Comparison of ENCODE assay signal across 24 cellular contexts in the genomic region with DNA sequence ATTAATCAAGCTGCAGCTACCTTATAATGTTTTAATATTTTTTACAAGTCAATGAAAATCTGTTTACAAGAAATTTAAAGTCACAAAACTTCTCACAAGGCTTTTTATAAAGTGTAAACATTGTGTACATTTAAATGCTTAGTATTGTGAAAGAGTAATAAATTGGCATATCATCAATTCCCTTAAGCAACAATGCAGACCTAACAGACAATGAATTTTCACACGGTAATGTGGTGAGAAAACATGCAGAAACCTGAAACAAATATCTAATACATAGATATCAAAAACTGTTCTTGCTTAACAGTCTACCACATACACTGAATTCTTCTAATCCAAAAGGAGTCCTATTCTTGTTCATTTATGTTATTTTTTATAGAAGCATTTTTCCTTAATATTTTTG.
DNase-seq lines count a peak whose midpoint lies in the region; ATAC-seq and TF ChIP-seq lines count a peak whose summit lies in the region.
"Had no signal": no experiment of that assay in that cellular context is flagged by ENCODE, and none has a peak within 500 bp of the region (broad histone marks: within the 10 kb centered on the region; RNA-seq: fewer than 3 reads in every experiment).

No MANE protein-coding gene starts in this region.

- no peaks in the 10 kb centered on the region for H3K36me3 ChIP-seq in breast epithelium
- H3K36me3 ChIP-seq in mammary epithelial cell (ENCODE audit: insufficient read depth, low read length): no peaks in the 10 kb centered on the region
- H3K36me3 ChIP-seq: BE2C, BLaER1 had no signal

- no peak overlapping the region for H3K4me3 Mint-ChIP-seq in MCF 10A (ENCODE audit: unreplicated experiment)
- H3K4me3 Mint-ChIP-seq: CD14-positive monocyte; CD4-positive, alpha-beta memory T cell; CD4-positive, CD25-positive, alpha-beta regulatory T cell; CD8-positive, alpha-beta memory T cell had no signal

- H3K27me3 ChIP-seq in breast epithelium (no peaks in the 10 kb centered on the region), mammary epithelial cell (ENCODE audit: insufficient read depth, low read length) (no peaks in the 10 kb centered on the region)
- H3K27me3 ChIP-seq: BE2C, BLaER1 had no signal

- H3K79me2 ChIP-seq in mammary epithelial cell (ENCODE audit: insufficient read depth, low read length): no peaks in the 10 kb centered on the region

- no peaks in the 10 kb centered on the region for H3K27me3 Mint-ChIP-seq in MCF 10A (ENCODE audit: insufficient read depth, unreplicated experiment)
- H3K27me3 Mint-ChIP-seq: CD4-positive, alpha-beta memory T cell; CD4-positive, CD25-positive, alpha-beta regulatory T cell; CD8-positive, alpha-beta memory T cell had no signal

- H3K4me1 Mint-ChIP-seq in MCF 10A (ENCODE audit: insufficient read depth, unreplicated experiment): peaks cover 13% of the 10 kb centered on the region
- H3K4me1 Mint-ChIP-seq: CD14-positive monocyte; CD4-positive, CD25-positive, alpha-beta regulatory T cell; CD8-positive, alpha-beta memory T cell had no signal

- POLR2A ChIA-PET in MCF 10A (lab: Yijun Ruan, JAX): interaction anchor here (1.0 kb wide), 1 partner anchor 79 kb away, joined by 3 read pairs; no protein-coding TSS in a partner anchor

- no peaks in the 10 kb centered on the region for H3K9me3 ChIP-seq in breast epithelium
- H3K9me3 ChIP-seq in mammary epithelial cell (replicated peaks; ENCODE audit: insufficient read depth, low read length): no peaks in the 10 kb centered on the region
- H3K9me3 ChIP-seq: BE2C had no signal

- TF ChIP-seq CTCF in MCF 10A (IDR thresholded peaks at IDR 0.05; ENCODE audit: unreplicated experiment) (no peak), breast epithelium (IDR thresholded peaks at IDR 0.05) (no peak), mammary epithelial cell (conservative IDR thresholded peaks at IDR 0.05 in 1 of 2, IDR thresholded peaks at IDR 0.05 in 1 of 2; ENCODE audit: extremely low read depth in 1 of 2, insufficient read depth in 1 of 2, low read depth in 1 of 2, low read length in 2 of 2) (no peak), epithelial cell of esophagus (IDR thresholded peaks at IDR 0.05; ENCODE audit: insufficient read depth, low read depth, low read length, missing control alignments) (no peak)

- H3K4me1 ChIP-seq in breast epithelium (no peaks in the 10 kb centered on the region), mammary epithelial cell (ENCODE audit: insufficient read depth, low read length) (peaks cover 15% of the 10 kb centered on the region)
- H3K4me1 ChIP-seq: BLaER1 had no signal

- DNase-seq in MCF 10A (ENCODE audit: unreplicated experiment): peak; percentile 40
- no peak for DNase-seq in breast epithelium (ENCODE audit: low spot score in 2 of 2)
- peak; percentile 4 for DNase-seq in mammary epithelial cell
- peak; percentile 57 for DNase-seq in epithelial cell of esophagus (ENCODE audit: low read depth)
- no peak for DNase-seq in G401 (ENCODE audit: low spot score)
- DNase-seq in mucosa of gallbladder (ENCODE audit: low spot score): no peak
- DNase-seq: ACHN; BE2C; C1 segment of cervical spinal cord; CD4-positive, alpha-beta memory T cell; CD4-positive, CD25-positive, alpha-beta regulatory T cell; CD8-positive, alpha-beta memory T cell; COR-L47; DMS 273 treated with DMSO at 0.1 percent for 48 hours; DMS153; DMS53; DMS79; DND-41; EL; GF-D8 had no signal

- no peak overlapping the region for H2AFZ ChIP-seq in mammary epithelial cell (ENCODE audit: low read depth, low read length)

- ATAC-seq in HG03442 (IDR thresholded peaks at IDR 0.05; ENCODE audit: unreplicated experiment): no peak

- in situ Hi-C loops in mammary epithelial cell (cut with MboI; ENCODE audit: low sequenced_read_pairs in 2 of 2) (no loop called here), G401 (cut with HindIII; ENCODE audit: low sequenced_read_pairs) (no loop called here)

- H3K27ac Mint-ChIP-seq in MCF 10A (ENCODE audit: low read depth, unreplicated experiment): no peak overlapping the region
- H3K27ac Mint-ChIP-seq: CD4-positive, alpha-beta memory T cell; CD4-positive, CD25-positive, alpha-beta regulatory T cell; CD8-positive, alpha-beta memory T cell had no signal

- H3K4me2 ChIP-seq in mammary epithelial cell (ENCODE audit: insufficient read depth, low read depth, low read length): no peak overlapping the region
- H3K4me2 ChIP-seq: BLaER1 had no signal

- BruUV-seq in MCF 10A (replicated peaks; lab: Mats Ljungman, UMichigan) (no TSS peak), mammary epithelial cell (replicated peaks; lab: Mats Ljungman, UMichigan) (no TSS peak)

- no peak overlapping the region for H3K9ac ChIP-seq in mammary epithelial cell (ENCODE audit: insufficient read depth, low read length)
- H3K9ac ChIP-seq: BLaER1 had no signal

- H3K4me3 ChIP-seq in breast epithelium: no peak overlapping the region
- H3K4me3 ChIP-seq in mammary epithelial cell (replicated peaks in 1 of 3; ENCODE audit: insufficient read depth in 1 of 3, low read depth in 2 of 3, low read length in 3 of 3): no peak overlapping the region
- H3K4me3 ChIP-seq in epithelial cell of esophagus (ENCODE audit: low read length): no peak overlapping the region
- H3K4me3 ChIP-seq: BLaER1 had no signal

- peaks cover 7% of the 10 kb centered on the region for H3K36me3 Mint-ChIP-seq in MCF 10A (ENCODE audit: insufficient read depth, unreplicated experiment)
- H3K36me3 Mint-ChIP-seq: CD14-positive monocyte; CD4-positive, alpha-beta memory T cell; CD4-positive, CD25-positive, alpha-beta regulatory T cell; CD8-positive, alpha-beta memory T cell had no signal

- intact Hi-C loops in MCF 10A (cut with micrococcal nuclease) (no loop called here), breast epithelium (cut with DNase I; ENCODE audit: low total_unique reads) (no loop called here), mammary epithelial cell (cut with micrococcal nuclease) (no loop called here)

- CTCF ChIA-PET in MCF 10A (lab: Yijun Ruan, JAX): interaction anchor here (1.4 kb wide), 1 partner anchor 146 kb away, joined by 6 read pairs; no protein-coding TSS in a partner anchor
- CTCF ChIA-PET in mammary epithelial cell (lab: Charles Lee; ENCODE audit: low non-redundant PET): no interaction called here

- dilution Hi-C loops in mammary epithelial cell (cut with HindIII; ENCODE audit: low sequenced_read_pairs): no loop called here

- 6% methylated on average over 1 of the region's 1 CpG for WGBS in mammary epithelial cell (ENCODE audit: low coverage, missing lambda C conversion rate)

- H4K20me1 ChIP-seq in mammary epithelial cell (ENCODE audit: insufficient read depth, low read length): no peaks in the 10 kb centered on the region
- H4K20me1 ChIP-seq: BLaER1 had no signal

- TF ChIP-seq POLR2A in breast epithelium (IDR thresholded peaks at IDR 0.05): no peak

- H3K27ac ChIP-seq in breast epithelium: no peak overlapping the region
- H3K27ac ChIP-seq in mammary epithelial cell (ENCODE audit: insufficient read depth, low read depth, low read length): no peak overlapping the region
- H3K27ac ChIP-seq: 22Rv1, BLaER1 had no signal

- no peaks in the 10 kb centered on the region for H3K9me3 Mint-ChIP-seq in MCF 10A (ENCODE audit: unreplicated experiment)

Comparison
In these comparisons a context has a peak if more than half of its experiments do, and no peak if none do; other contexts are left out.
1. DNase-seq: peak in MCF 10A (single experiment), mammary epithelial cell (single experiment) and epithelial cell of esophagus (single experiment); none in breast epithelium (0 of 2), G401 (single experiment) and mucosa of gallbladder (single experiment).